In the genomic region with DNA sequence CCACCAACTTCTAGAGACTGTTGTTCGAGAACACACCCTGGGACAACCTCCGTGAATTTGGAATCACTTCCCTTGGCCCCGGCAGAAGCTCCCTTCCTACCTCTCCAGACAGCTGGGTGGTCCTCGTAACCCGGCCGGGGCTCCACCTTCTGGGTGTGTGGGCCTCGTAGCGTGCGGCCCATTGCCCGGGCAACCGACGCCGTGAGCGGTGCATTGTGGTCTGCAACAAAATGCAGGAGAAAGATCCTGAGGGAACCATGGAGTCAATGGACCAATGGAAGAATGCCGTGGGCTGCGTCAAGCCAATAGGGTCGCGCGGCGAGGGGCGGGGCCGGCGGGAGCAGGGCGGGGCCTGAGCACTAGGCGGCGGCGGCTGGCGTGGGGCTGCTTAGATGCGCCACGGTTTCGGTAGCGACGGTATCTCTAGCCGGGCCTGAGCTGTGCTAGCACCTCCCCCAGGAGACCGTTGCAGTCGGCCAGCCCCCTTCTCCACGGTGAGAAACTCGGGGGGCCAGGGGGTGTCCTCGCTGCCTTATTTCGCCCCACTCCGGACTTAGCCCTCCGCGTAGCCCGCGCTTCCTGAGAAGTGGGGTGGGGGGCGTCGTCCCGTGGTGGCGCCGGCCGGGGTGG, we compare ENCODE assay signal across 1 cellular context.
TF ChIP-seq lines count a peak whose summit lies in the region.

A gene (plus strand): TSS at position 391 of the 630 bp plus-strand sequence. CDS start 309 bp downstream, outside the sequence.

TF ChIP-seq in neural cell, 6 proteins besides CTCF, POLR2A, EP300 and RAD21 (continued from another document):
- peak; percentile 87 for TF ChIP-seq POLR2AphosphoS5 (IDR thresholded peaks at IDR 0.05)
- TF ChIP-seq TAF1 (IDR thresholded peaks at IDR 0.05; ENCODE audit: low read depth): peak; percentile 73
- TF ChIP-seq MXI1 (conservative IDR thresholded peaks at IDR 0.05; ENCODE audit: poor library complexity, severe bottlenecking): peak; percentile 97
